27 cellular contexts compared by ENCODE assay signal in genomic region chr11:1060410-1060809, GRCh38. TPM values are rescaled to one million over a fixed set of nuclear protein-coding genes. Genes with fewer than 3 reads are reported as not detected.
DNase-seq lines count a peak whose midpoint lies in the region; ATAC-seq and TF ChIP-seq lines count a peak whose summit lies in the region.
"Had no signal": no experiment of that assay in that cellular context is flagged by ENCODE, and none has a peak within 500 bp of the region (broad histone marks: within the 10 kb centered on the region; RNA-seq: fewer than 3 reads in every experiment).

No MANE protein-coding gene starts in this region.

- peak; percentile 18 for ATAC-seq in left colon
- ATAC-seq in HG03469 (IDR thresholded peaks at IDR 0.05; ENCODE audit: unreplicated experiment), result no peak
- ATAC-seq in activated CD8-positive, alpha-beta T cell treated with anti-CD3 and anti-CD28 coated beads for 36 hours, result no peak
- ATAC-seq: gastrocnemius medialis; stimulated activated naive CD8-positive, alpha-beta T cell treated with anti-CD3 and anti-CD28 coated beads, Interleukin-15, amount 100 ng/mL, for 72 hours had no signal

- H3K27ac ChIP-seq in RWPE1, result peak overlapping the region; percentile 73
- H3K27ac ChIP-seq: C4-2B, gastrocnemius medialis had no signal

- TF ChIP-seq CTCF in Calu3 (IDR thresholded peaks at IDR 0.05; ENCODE audit: unreplicated experiment) (no peak), RWPE1 (conservative IDR thresholded peaks at IDR 0.05; ENCODE audit: low read depth) (no peak)
- TF ChIP-seq CTCF in activated CD8-positive, alpha-beta T cell treated with anti-CD3 and anti-CD28 coated beads for 36 hours (IDR thresholded peaks at IDR 0.05), result no peak

- H3K36me3 Mint-ChIP-seq in Calu3 (ENCODE audit: insufficient read depth, unreplicated experiment), result peaks cover 5% of the 10 kb centered on the region
- H3K36me3 Mint-ChIP-seq in activated CD8-positive, alpha-beta T cell treated with anti-CD3 and anti-CD28 coated beads for 36 hours (ENCODE audit: low read depth), result no peaks in the 10 kb centered on the region
- H3K36me3 Mint-ChIP-seq: activated naive CD8-positive, alpha-beta T cell had no signal

- DNase-seq in Calu3 (no peak), RWPE1 (ENCODE audit: low spot score) (no peak), left colon (peak; percentile 28 to 34), posterior vena cava (ENCODE audit: low spot score) (peak; percentile 65), kidney glomerular epithelial cell (lab: John Stamatoyannopoulos, UW) (no peak), nucleus accumbens (lab: John Stamatoyannopoulos, UW) (no peak)
- DNase-seq in activated CD8-positive, alpha-beta T cell treated with anti-CD3 and anti-CD28 coated beads for 36 hours, result no peak
- DNase-seq: activated CD4-positive, alpha-beta T cell treated with anti-CD3 and anti-CD28 coated beads, Interleukin-2, amount 50 U/mL, for 4 hours; activated CD8-positive, alpha-beta memory T cell treated with anti-CD3 and anti-CD28 coated beads, Interleukin-2, amount 50 U/mL, for 48 hours; DMS 273 treated with DMSO at 0.1 percent for 48 hours; effector memory CD4-positive, alpha-beta T cell; gastrocnemius medialis; MM.1S; NCI-H1436; NCI-H510A; RPMI8226; stimulated activated naive CD8-positive, alpha-beta T cell treated with anti-CD3 and anti-CD28 coated beads, Interleukin-15, amount 100 ng/mL, for 72 hours; T-helper 9 cell had no signal

- H3K4me1 Mint-ChIP-seq in Calu3 (ENCODE audit: low read depth, unreplicated experiment), result peaks cover 45% of the 10 kb centered on the region
- H3K4me1 Mint-ChIP-seq in activated CD8-positive, alpha-beta T cell treated with anti-CD3 and anti-CD28 coated beads for 36 hours (ENCODE audit: low read depth), result peaks cover 16% of the 10 kb centered on the region

- intact Hi-C loops in Calu3 (cut with micrococcal nuclease; ENCODE audit: unreplicated experiment) (no loop called here), left colon (cut with DNase I, micrococcal nuclease) (no loop called here), posterior vena cava (cut with DNase I) (loop anchor here in 1 of 2 donors (5.0 kb wide), 1 partner anchor 1777 kb away; no protein-coding TSS in a partner anchor)
- intact Hi-C loops in activated CD8-positive, alpha-beta T cell treated with anti-CD3 and anti-CD28 coated beads for 36 hours (cut with micrococcal nuclease), result no loop called here

- peak overlapping the region; percentile 78 for H3K27ac Mint-ChIP-seq in Calu3 (ENCODE audit: unreplicated experiment)
- H3K27ac Mint-ChIP-seq in activated CD8-positive, alpha-beta T cell treated with anti-CD3 and anti-CD28 coated beads for 36 hours, result no peak overlapping the region
- H3K27ac Mint-ChIP-seq: activated naive CD8-positive, alpha-beta T cell; activated T-helper 2 cell treated with anti-CD3 and anti-CD28 coated beads, Interferon-gamma antibody, Interleukin-2, Interleukin-4, amounts not matched to agents 10 μg/mL and 5 μg/mL and 100 μg/mL, durations not matched to agents 14 hours and 24 hours and 36 hours; stimulated activated naive CD8-positive, alpha-beta T cell treated with anti-CD3 and anti-CD28 coated beads, Interleukin-15, amount 100 ng/mL, for 72 hours had no signal

- POLR2A ChIA-PET in RWPE1 (lab: Yijun Ruan, JAX; ENCODE audit: low non-redundant PET), result no interaction called here
- POLR2A ChIA-PET in activated CD8-positive, alpha-beta T cell treated with anti-CD3 and anti-CD28 coated beads for 36 hours (lab: Charles Lee), result no interaction called here

- CTCF ChIA-PET in Calu3 (lab: Charles Lee) (interaction anchor here (0.7 kb wide), 1 partner anchor 50 kb away, joined by 3 read pairs; no protein-coding TSS in a partner anchor), RWPE1 (lab: Yijun Ruan, JAX) (interaction anchor here (1.8 kb wide), 1 partner anchor 11 kb away, joined by 4 read pairs; no protein-coding TSS in a partner anchor)
- CTCF ChIA-PET in activated CD8-positive, alpha-beta T cell treated with anti-CD3 and anti-CD28 coated beads for 36 hours (lab: Charles Lee), result no interaction called here

- H3K9me3 Mint-ChIP-seq in Calu3 (ENCODE audit: low read depth, unreplicated experiment), result peaks cover 9% of the 10 kb centered on the region
- H3K9me3 Mint-ChIP-seq in activated CD8-positive, alpha-beta T cell treated with anti-CD3 and anti-CD28 coated beads for 36 hours, result no peaks in the 10 kb centered on the region

- H3K4me3 Mint-ChIP-seq in Calu3 (ENCODE audit: low read depth, unreplicated experiment), result no peak overlapping the region
- H3K4me3 Mint-ChIP-seq in activated CD8-positive, alpha-beta T cell treated with anti-CD3 and anti-CD28 coated beads for 36 hours, result no peak overlapping the region
- H3K4me3 Mint-ChIP-seq: activated naive CD8-positive, alpha-beta T cell; neural crest cell; stimulated activated naive CD8-positive, alpha-beta T cell treated with anti-CD3 and anti-CD28 coated beads, Interleukin-15, amount 100 ng/mL, for 72 hours had no signal

- H3K27me3 Mint-ChIP-seq in Calu3 (ENCODE audit: unreplicated experiment), result no peaks in the 10 kb centered on the region
- H3K27me3 Mint-ChIP-seq in activated CD8-positive, alpha-beta T cell treated with anti-CD3 and anti-CD28 coated beads for 36 hours, result peaks cover 20% of the 10 kb centered on the region
- H3K27me3 Mint-ChIP-seq: activated naive CD8-positive, alpha-beta T cell had no signal

- TSS peak; percentile 71 for BruUV-seq in Calu3 (replicated peaks; lab: Mats Ljungman, UMichigan)

RNA-seq across cellular contexts. Expression of gene MUC2, which starts 14.3 kb away (rescaled TPM):
- 0.05 TPM in 1 of 2 replicates, not detected in the other for total RNA-seq in Calu3 (2022)
- 1,000 to 10,000 TPM; 1,472 to 2,135 TPM for total RNA-seq in left colon
- total RNA-seq in posterior vena cava, result under 1 TPM in 1 of 2 donors, not detected in 1; 0.05 TPM
- total RNA-seq in activated CD8-positive, alpha-beta T cell treated with anti-CD3 and anti-CD28 coated beads for 36 hours, result not detected
- total RNA-seq: activated T-helper 2 cell treated with anti-CD3 and anti-CD28 coated beads, Interferon-gamma antibody, Interleukin-2, Interleukin-4, amounts not matched to agents 10 μg/mL and 5 μg/mL and 100 μg/mL, durations not matched to agents 14 hours and 24 hours and 36 hours; neural crest cell; pulmonary artery endothelial cell had no signal

RNA-seq across cellular contexts. Expression of gene MUC6, which starts 23.9 kb away (rescaled TPM):
- total RNA-seq in Calu3 (2022), result 0.73 and 4.6 TPM in 2 replicates
- total RNA-seq in left colon, result not detected
- total RNA-seq in posterior vena cava, result not detected
- total RNA-seq in activated CD8-positive, alpha-beta T cell treated with anti-CD3 and anti-CD28 coated beads for 36 hours, result not detected
- total RNA-seq: activated T-helper 2 cell treated with anti-CD3 and anti-CD28 coated beads, Interferon-gamma antibody, Interleukin-2, Interleukin-4, amounts not matched to agents 10 μg/mL and 5 μg/mL and 100 μg/mL, durations not matched to agents 14 hours and 24 hours and 36 hours; esophagus mucosa; gastrocnemius medialis; mesenteric fat pad; neural crest cell; pulmonary artery endothelial cell; ureter had no signal

Comparison
In these comparisons a context has a peak if more than half of its experiments do, and no peak if none do; other contexts are left out.
1. DNase-seq: peak in left colon (2 of 2) and posterior vena cava (single experiment); none in Calu3 (single experiment), RWPE1 (single experiment), kidney glomerular epithelial cell (single experiment), nucleus accumbens (0 of 56) and activated CD8-positive, alpha-beta T cell treated with anti-CD3 and anti-CD28 coated beads for 36 hours (single experiment).
2. RNA of gene MUC2, which starts 14.3 kb away (total RNA-seq): 1,472 to 2,135 TPM in left colon; 0.05 TPM in Calu3, 0.05 TPM in posterior vena cava and not detected in activated CD8-positive, alpha-beta T cell treated with anti-CD3 and anti-CD28 coated beads for 36 hours; every median in the first group is over 1,000 times any median in the second.